In the genomic region with DNA sequence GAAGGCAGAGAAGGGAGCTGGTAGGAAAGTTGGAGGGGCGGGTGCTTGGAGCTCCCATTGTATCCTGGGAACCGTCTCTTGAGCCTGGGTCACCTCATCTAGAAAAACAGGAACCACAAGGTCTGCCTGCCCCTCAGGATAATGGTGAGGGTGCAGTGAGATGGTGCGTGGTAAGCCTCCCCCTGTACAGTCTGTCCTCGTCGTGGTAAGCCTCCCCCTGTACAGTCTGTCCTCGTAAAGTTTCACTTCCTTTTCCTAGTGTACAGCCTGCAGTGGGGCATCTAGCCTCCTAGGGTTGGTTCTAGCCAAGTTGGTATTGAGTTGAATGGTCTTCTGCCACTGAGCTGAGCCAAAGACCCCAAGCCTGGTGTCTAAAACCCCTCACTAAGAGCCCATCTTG, we compare ENCODE assay signal across 18 cellular contexts.
A peak's percentile ranks its signal among the peaks of the same experiment; 100 is the strongest.
DNase-seq lines count a peak whose midpoint lies in the region; ATAC-seq and TF ChIP-seq lines count a peak whose summit lies in the region.
"Had no signal": no experiment of that assay in that cellular context is flagged by ENCODE, and none has a peak within 500 bp of the region (broad histone marks: within the 10 kb centered on the region; RNA-seq: fewer than 3 reads in every experiment).

No MANE protein-coding gene starts in this region.

- H3K9me3 ChIP-seq in Karpas-422 (ENCODE audit: low read length) (no peaks in the 10 kb centered on the region), Peyer's patch (no peaks in the 10 kb centered on the region), right cardiac atrium (ENCODE audit: control insufficient read depth, low read length) (no peaks in the 10 kb centered on the region), testis (no peaks in the 10 kb centered on the region), GM23248 (ENCODE audit: low read depth) (no peaks in the 10 kb centered on the region)
- H3K9me3 ChIP-seq: pancreas had no signal

- H3K9ac ChIP-seq in Karpas-422 (ENCODE audit: low read length) (no peak overlapping the region; the same call in 1 of the 2 replicates), GM23248 (no peak overlapping the region)

- no peaks in the 10 kb centered on the region for H3K9me2 ChIP-seq in Karpas-422 (replicated peaks; ENCODE audit: insufficient read depth, low read length)
- H3K9me2 ChIP-seq in GM23248 (ENCODE audit: insufficient read depth): no peaks in the 10 kb centered on the region

- peak; percentile 82 for DNase-seq in Karpas-422
- DNase-seq in Peyer's patch: peak in 2 of 3 donors; percentile 59 to 80
- no peak for DNase-seq in right cardiac atrium
- DNase-seq in testis: peak; percentile 17
- DNase-seq in GM23248: no peak
- DNase-seq in DMS53 treated with DMSO at 0.1 percent for 48 hours (lab: John Stamatoyannopoulos, UW; ENCODE audit: unreplicated experiment): no peak
- DNase-seq in KG1 (lab: John Stamatoyannopoulos, UW): no peak
- no peak for DNase-seq in activated CD4-positive, alpha-beta T cell treated with anti-CD3 and anti-CD28 coated beads for 36 hours
- DNase-seq: activated CD4-positive, CD25-positive, alpha-beta regulatory T cell; AML-193; left cardiac atrium; NCI-H1417 treated with DMSO at 0.1 percent for 48 hours; pancreas had no signal

- H3K4me1 ChIP-seq in Karpas-422 (ENCODE audit: low read length): peaks cover 70% of the 10 kb centered on the region
- peaks cover 0 to 5% (median 0%) of the 10 kb centered on the region in 4 donors for H3K4me1 ChIP-seq in Peyer's patch
- no peaks in the 10 kb centered on the region for H3K4me1 ChIP-seq in right cardiac atrium (ENCODE audit: control insufficient read depth, insufficient read depth, low read length)
- H3K4me1 ChIP-seq in testis: no peaks in the 10 kb centered on the region
- H3K4me1 ChIP-seq in GM23248 (ENCODE audit: insufficient read depth): no peaks in the 10 kb centered on the region
- H3K4me1 ChIP-seq: pancreas had no signal

- H3K36me3 ChIP-seq in Karpas-422 (ENCODE audit: insufficient read depth, low read length): no peaks in the 10 kb centered on the region; the same call in 1 of the 2 replicates
- no peaks in the 10 kb centered on the region for H3K36me3 ChIP-seq in Peyer's patch
- no peaks in the 10 kb centered on the region for H3K36me3 ChIP-seq in testis (ENCODE audit: low read depth, missing control alignments)
- no peaks in the 10 kb centered on the region for H3K36me3 ChIP-seq in GM23248 (ENCODE audit: low read depth)
- H3K36me3 ChIP-seq: cardiac muscle cell, pancreas had no signal

- H3K36me3 Mint-ChIP-seq in activated CD4-positive, alpha-beta T cell treated with anti-CD3 and anti-CD28 coated beads for 36 hours (ENCODE audit: low read depth): no peaks in the 10 kb centered on the region

- peaks cover 12% of the 10 kb centered on the region for H3K4me1 Mint-ChIP-seq in activated CD4-positive, alpha-beta T cell treated with anti-CD3 and anti-CD28 coated beads for 36 hours

- peaks cover 3% of the 10 kb centered on the region for H3K27me3 Mint-ChIP-seq in activated CD4-positive, alpha-beta T cell treated with anti-CD3 and anti-CD28 coated beads for 36 hours

- no peak for TF ChIP-seq POLR2A in Peyer's patch (IDR thresholded peaks at IDR 0.05)
- TF ChIP-seq POLR2A in testis (IDR thresholded peaks at IDR 0.05): no peak

- ATAC-seq in right cardiac atrium: peak; percentile 29 to 76
- no peak for ATAC-seq in activated CD4-positive, alpha-beta T cell treated with anti-CD3 and anti-CD28 coated beads for 36 hours

- WGBS in right cardiac atrium: 58% methylated on average over 6 of the region's 6 CpGs
- 51 to 68% methylated on average over 6 of the region's 6 CpGs for WGBS in testis, 2 donors
- WGBS in GM23248 (ENCODE audit: low coverage in 1 of 2, low lambda C conversion rate in 2 of 2, missing lambda C conversion rate in 2 of 2), 2 experiments: 18 to 27% methylated on average over 5 to 6 of the region's 6 CpGs

- H3K79me2 ChIP-seq in Karpas-422 (ENCODE audit: low read length) (no peaks in the 10 kb centered on the region), GM23248 (ENCODE audit: insufficient read depth) (no peaks in the 10 kb centered on the region)

- TF ChIP-seq CTCF in Peyer's patch (IDR thresholded peaks at IDR 0.05) (no peak), testis (IDR thresholded peaks at IDR 0.05) (no peak)

- in situ Hi-C loops in GM23248 (cut with MboI): no loop called here

- H3K4me3 ChIP-seq in Karpas-422 (ENCODE audit: low read length) (no peak overlapping the region), Peyer's patch (no peak overlapping the region), right cardiac atrium (ENCODE audit: low read length) (no peak overlapping the region), testis (no peak overlapping the region), GM23248 (no peak overlapping the region)
- H3K4me3 ChIP-seq: cardiac muscle cell, pancreas, skin epidermis had no signal

- CTCF ChIA-PET in activated CD4-positive, alpha-beta T cell treated with anti-CD3 and anti-CD28 coated beads for 36 hours (lab: Charles Lee): no interaction called here

- H3K4me3 Mint-ChIP-seq in activated CD4-positive, alpha-beta T cell treated with anti-CD3 and anti-CD28 coated beads for 36 hours: no peak overlapping the region
- H3K4me3 Mint-ChIP-seq: H9; T-helper 1 cell treated with Interleukin-12 subunit alpha and Interleukin-12 subunit beta and Interleukin-4 antibody, amounts not matched to agents 30 μg/mL and 1 μg/mL, for 36 hours had no signal

- no peaks in the 10 kb centered on the region for H3K9me3 Mint-ChIP-seq in activated CD4-positive, alpha-beta T cell treated with anti-CD3 and anti-CD28 coated beads for 36 hours (ENCODE audit: low read depth)
- H3K9me3 Mint-ChIP-seq: activated T-helper 2 cell treated with anti-CD3 and anti-CD28 coated beads, Interferon-gamma antibody, Interleukin-2, Interleukin-4, amounts not matched to agents 10 μg/mL and 5 μg/mL and 100 μg/mL, durations not matched to agents 14 hours and 24 hours and 36 hours; H9; T-helper 1 cell treated with Interleukin-12 subunit alpha and Interleukin-12 subunit beta and Interleukin-4 antibody, amounts not matched to agents 30 μg/mL and 1 μg/mL, for 36 hours had no signal

- no peaks in the 10 kb centered on the region for H3F3A ChIP-seq in GM23248 (ENCODE audit: insufficient read depth)

- POLR2A ChIA-PET in activated CD4-positive, alpha-beta T cell treated with anti-CD3 and anti-CD28 coated beads for 36 hours (lab: Charles Lee): interaction anchor here (0.6 kb wide), 1 partner anchor 254 kb away, joined by 7 read pairs; no protein-coding TSS in a partner anchor

- no peaks in the 10 kb centered on the region for H3K27me3 ChIP-seq in Karpas-422 (ENCODE audit: low read length)
- no peaks in the 10 kb centered on the region for H3K27me3 ChIP-seq in Peyer's patch
- no peaks in the 10 kb centered on the region for H3K27me3 ChIP-seq in right cardiac atrium (ENCODE audit: control insufficient read depth, insufficient read depth)
- no peaks in the 10 kb centered on the region for H3K27me3 ChIP-seq in testis
- H3K27me3 ChIP-seq in GM23248 (replicated peaks; ENCODE audit: insufficient read depth): no peaks in the 10 kb centered on the region
- H3K27me3 ChIP-seq: pancreas had no signal

- intact Hi-C loops in right cardiac atrium (cut with DNase I) (no loop called here), testis (cut with DNase I; ENCODE audit: low total_unique reads) (no loop called here)
- intact Hi-C loops in activated CD4-positive, alpha-beta T cell treated with anti-CD3 and anti-CD28 coated beads for 36 hours (cut with DNase I, micrococcal nuclease): no loop called here

- H2AFZ ChIP-seq in Karpas-422 (ENCODE audit: low read length): no peak overlapping the region
- H2AFZ ChIP-seq in GM23248: no peak overlapping the region

- H3K27ac Mint-ChIP-seq in activated CD4-positive, alpha-beta T cell treated with anti-CD3 and anti-CD28 coated beads for 36 hours: no peak overlapping the region
- H3K27ac Mint-ChIP-seq: activated T-helper 2 cell treated with anti-CD3 and anti-CD28 coated beads, Interferon-gamma antibody, Interleukin-2, Interleukin-4, amounts not matched to agents 10 μg/mL and 5 μg/mL and 100 μg/mL, durations not matched to agents 14 hours and 24 hours and 36 hours; T-helper 1 cell treated with Interleukin-12 subunit alpha and Interleukin-12 subunit beta and Interleukin-4 antibody, amounts not matched to agents 30 μg/mL and 1 μg/mL, for 36 hours had no signal

- H3K4me2 ChIP-seq in Karpas-422 (ENCODE audit: low read depth, low read length, poor library complexity, severe bottlenecking) (peak overlapping the region; percentile 5), GM23248 (ENCODE audit: unreplicated experiment) (no peak overlapping the region)

- H4K20me1 ChIP-seq in Karpas-422 (ENCODE audit: insufficient read depth, low read depth, low read length) (no peaks in the 10 kb centered on the region), GM23248 (ENCODE audit: insufficient read depth) (no peaks in the 10 kb centered on the region)

- H3K27ac ChIP-seq in Karpas-422 (ENCODE audit: low read length) (no peak overlapping the region), Peyer's patch (peak overlapping the region in 1 of 4 donors; percentile 25), right cardiac atrium (ENCODE audit: low read length) (no peak overlapping the region), testis (no peak overlapping the region), GM23248 (no peak overlapping the region)
- H3K27ac ChIP-seq: cardiac muscle cell, pancreas, skin epidermis had no signal

Comparison
In these comparisons a context has a peak if more than half of its experiments do, and no peak if none do; other contexts are left out.
1. DNase-seq: peak in Karpas-422 (single experiment), Peyer's patch (2 of 3) and testis (single experiment); none in right cardiac atrium (0 of 3), GM23248 (single experiment), DMS53 treated with DMSO at 0.1 percent for 48 hours (single experiment), KG1 (single experiment) and activated CD4-positive, alpha-beta T cell treated with anti-CD3 and anti-CD28 coated beads for 36 hours (single experiment).